Comparison of ENCODE assay signal across 19 cellular contexts in the genomic region with DNA sequence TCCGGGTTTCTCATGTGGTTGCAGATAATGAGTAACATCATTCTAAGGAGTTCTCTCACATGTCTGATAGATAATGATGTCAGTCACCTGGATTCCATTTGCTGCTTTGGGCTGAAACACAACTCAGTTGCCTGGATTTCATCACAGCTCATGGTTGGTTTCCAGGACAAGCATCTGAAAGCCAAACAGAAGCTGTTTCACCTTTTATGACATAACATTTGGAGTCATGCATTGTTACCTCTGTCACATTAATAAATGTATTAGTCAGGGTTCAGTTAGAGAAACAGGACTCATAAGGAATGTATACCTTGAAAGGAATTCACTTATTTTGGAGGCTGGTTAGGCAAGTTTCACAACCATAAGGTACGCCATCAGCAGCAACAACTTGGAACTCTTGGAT.
A peak's percentile ranks its signal among the peaks of the same experiment; 100 is the strongest.
DNase-seq lines count a peak whose midpoint lies in the region; FAIRE-seq and TF ChIP-seq lines count a peak whose summit lies in the region.
"Had no signal": no experiment of that assay in that cellular context is flagged by ENCODE, and none has a peak within 500 bp of the region (broad histone marks: within the 10 kb centered on the region; RNA-seq: fewer than 3 reads in every experiment).

No MANE protein-coding gene starts in this region.

- H3K79me2 ChIP-seq in keratinocyte (ENCODE audit: control insufficient read depth, insufficient read depth, low read length) = no peaks in the 10 kb centered on the region

- H3K9me3 ChIP-seq in keratinocyte (ENCODE audit: control insufficient read depth, low read depth, low read length) = no peaks in the 10 kb centered on the region
- H3K9me3 ChIP-seq: MG63, SJSA1 had no signal

- no peaks in the 10 kb centered on the region for H3K36me3 Mint-ChIP-seq in type B pancreatic cell
- H3K36me3 Mint-ChIP-seq: CD8-positive, alpha-beta memory T cell had no signal

- FAIRE-seq in keratinocyte (lab: Jason Lieb, UNC) = no peak

- H3K36me3 ChIP-seq in keratinocyte (ENCODE audit: control insufficient read depth in 2 of 2, extremely low read depth in 1 of 2, insufficient read depth in 2 of 2, low read length in 2 of 2) = no peaks in the 10 kb centered on the region
- H3K36me3 ChIP-seq: MG63, SJSA1 had no signal

- dilution Hi-C loops in keratinocyte (cut with MboI; ENCODE audit: extremely low pct_ligation_motif_present, low sequenced_read_pairs) = no loop called here

- H3K9me1 ChIP-seq in keratinocyte (ENCODE audit: control insufficient read depth, extremely low read depth, insufficient read depth, low read length) = no peaks in the 10 kb centered on the region

- H3K4me3 ChIP-seq in keratinocyte (ENCODE audit: control insufficient read depth in 2 of 3, extremely low read depth in 1 of 3, insufficient read depth in 2 of 3, low read depth in 1 of 3, low read length in 3 of 3) = no peak overlapping the region
- H3K4me3 ChIP-seq: MG63, SJSA1 had no signal

- H3K27ac ChIP-seq in keratinocyte (ENCODE audit: control insufficient read depth, insufficient read depth, low read length) = no peak overlapping the region
- H3K27ac ChIP-seq: SJSA1 had no signal

- TF ChIP-seq CTCF in keratinocyte (optimal IDR thresholded peaks at IDR 0.05 in 1 of 3, IDR thresholded peaks at IDR 0.05 in 1 of 3, conservative IDR thresholded peaks at IDR 0.05 in 1 of 3; ENCODE audit: extremely low read depth in 1 of 3, insufficient read depth in 2 of 3, low read length in 3 of 3) (no peak), type B pancreatic cell (conservative IDR thresholded peaks at IDR 0.05) (no peak)

- no peaks in the 10 kb centered on the region for H3K4me1 ChIP-seq in keratinocyte (ENCODE audit: control insufficient read depth, extremely low read depth, insufficient read depth, low read length)
- H3K4me1 ChIP-seq: SJSA1 had no signal

- no peak overlapping the region for H2AFZ ChIP-seq in keratinocyte (ENCODE audit: control insufficient read depth, low read length)

- no peak overlapping the region for H3K4me2 ChIP-seq in keratinocyte (ENCODE audit: control insufficient read depth, extremely low read depth, insufficient read depth, low read depth, low read length)

- no peaks in the 10 kb centered on the region for H3K27me3 Mint-ChIP-seq in type B pancreatic cell
- H3K27me3 Mint-ChIP-seq: CD8-positive, alpha-beta memory T cell had no signal

- peak overlapping the region; percentile 21 for H3K4me3 Mint-ChIP-seq in type B pancreatic cell
- H3K4me3 Mint-ChIP-seq: CD8-positive, alpha-beta memory T cell had no signal

- no peak overlapping the region for H3K9ac ChIP-seq in keratinocyte (ENCODE audit: control insufficient read depth, extremely low read depth, insufficient read depth, low read length)

- no peaks in the 10 kb centered on the region for H3K9me3 Mint-ChIP-seq in type B pancreatic cell

- no peaks in the 10 kb centered on the region for H3K4me1 Mint-ChIP-seq in type B pancreatic cell (ENCODE audit: unreplicated experiment)
- H3K4me1 Mint-ChIP-seq: CD8-positive, alpha-beta memory T cell had no signal

- peak; percentile 2 for DNase-seq in M059J (ENCODE audit: low read depth)
- DNase-seq in SK-N-DZ (ENCODE audit: low spot score) = peak; percentile 18
- DNase-seq in keratinocyte (ENCODE audit: low read depth, low spot score) = peak; percentile 26
- no peak for DNase-seq in type B pancreatic cell (ENCODE audit: extremely low spot score, unreplicated experiment)
- DNase-seq in effector CD8-positive, alpha-beta T cell (lab: John Stamatoyannopoulos, UW) = no peak
- DNase-seq in posterior cingulate gyrus = no peak
- no peak for DNase-seq in NCI-H1092 treated with DMSO at 0.1 percent for 48 hours (lab: John Stamatoyannopoulos, UW)
- DNase-seq: ACHN; C1 segment of cervical spinal cord; CD8-positive, alpha-beta memory T cell; DMS79 treated with DMSO at 0.1 percent for 48 hours; MG63; NCI-H1048; NCI-H1436 treated with DMSO at 0.1 percent for 48 hours; NCI-H2029; NCI-H446 treated with DMSO at 0.1 percent for 48 hours; OCI-M1; RPMI8226 had no signal

- H3K27me3 ChIP-seq in keratinocyte (ENCODE audit: control insufficient read depth, extremely low read depth, insufficient read depth, low read length) = no peaks in the 10 kb centered on the region
- H3K27me3 ChIP-seq: MG63, SJSA1 had no signal

- intact Hi-C loops in posterior cingulate gyrus (cut with DNase I) = no loop called here

- H3K27ac Mint-ChIP-seq in type B pancreatic cell = peak overlapping the region; percentile 72
- H3K27ac Mint-ChIP-seq: CD8-positive, alpha-beta memory T cell had no signal

- H4K20me1 ChIP-seq in keratinocyte (ENCODE audit: control insufficient read depth, extremely low read depth, insufficient read depth, low read length) = no peaks in the 10 kb centered on the region

Comparison
In these comparisons a context has a peak if more than half of its experiments do, and no peak if none do; other contexts are left out.
1. DNase-seq: peak in M059J (single experiment), SK-N-DZ (single experiment) and keratinocyte (single experiment); none in type B pancreatic cell (single experiment), effector CD8-positive, alpha-beta T cell (single experiment), posterior cingulate gyrus (0 of 10) and NCI-H1092 treated with DMSO at 0.1 percent for 48 hours (single experiment).